Comparison of ENCODE assay signal across 10 cellular contexts in the genomic region with DNA sequence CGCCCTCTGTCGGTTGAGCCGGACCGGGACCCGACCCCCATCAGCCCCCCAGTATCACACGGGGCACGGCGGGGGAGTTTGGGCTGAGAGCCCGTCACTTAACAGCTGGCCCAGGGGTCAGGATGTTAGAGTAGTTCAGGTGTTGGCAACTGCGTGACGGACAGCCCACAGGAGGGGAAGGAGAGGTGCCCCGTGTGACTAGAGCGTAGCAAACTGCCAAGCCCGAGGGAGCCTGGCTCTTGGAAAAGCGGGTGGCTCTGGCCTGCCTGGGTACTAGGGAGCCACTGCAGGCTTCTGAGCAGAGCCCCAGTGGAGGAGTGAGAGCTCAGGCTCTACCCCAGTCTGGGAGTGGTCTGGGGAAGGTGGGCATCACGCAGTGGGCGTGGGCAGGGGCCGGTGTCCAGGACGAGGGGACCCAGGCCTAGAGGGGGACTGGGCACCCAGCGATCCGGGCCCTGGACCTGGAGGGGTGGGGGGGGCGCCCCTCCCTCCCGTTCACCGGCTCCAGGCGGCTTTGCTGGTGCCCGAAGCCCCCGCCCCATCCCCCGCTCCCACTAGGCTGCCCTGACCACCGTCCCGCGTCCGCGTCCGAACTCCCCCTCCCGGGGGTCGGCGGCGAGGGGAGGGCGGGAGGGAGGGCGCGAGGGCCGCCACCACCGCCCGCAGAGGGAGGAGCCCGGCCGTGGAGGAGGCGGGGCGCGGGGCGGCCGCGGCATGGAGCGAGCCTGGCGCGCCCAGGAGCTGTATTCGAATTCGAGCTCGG. TPM values are rescaled to one million over a fixed set of nuclear protein-coding genes. Genes with fewer than 3 reads are reported as not detected.
DNase-seq lines count a peak whose midpoint lies in the region; ATAC-seq and TF ChIP-seq lines count a peak whose summit lies in the region.
"Had no signal": no experiment of that assay in that cellular context is flagged by ENCODE, and none has a peak within 500 bp of the region (broad histone marks: within the 10 kb centered on the region; RNA-seq: fewer than 3 reads in every experiment).

No MANE protein-coding gene starts in this region.

- peaks cover 5% of the 10 kb centered on the region for H3K27me3 ChIP-seq in endodermal cell (ENCODE audit: control insufficient read depth, insufficient read depth, low read length, poor library complexity, severe bottlenecking)
- H3K27me3 ChIP-seq in lower lobe of right lung (ENCODE audit: low read depth), result no peaks in the 10 kb centered on the region
- no peaks in the 10 kb centered on the region for H3K27me3 ChIP-seq in aorta (ENCODE audit: control insufficient read depth in 1 of 2, insufficient read depth in 2 of 2, low read length in 1 of 2)

- H3K27me3 Mint-ChIP-seq in activated naive CD4-positive, alpha-beta T cell treated with anti-CD3 and anti-CD28 coated beads, Interleukin-2, amount 10 ng/mL, durations not matched to agents 7 days and 5 days, result peaks cover 12% of the 10 kb centered on the region
- H3K27me3 Mint-ChIP-seq in endodermal cell (ENCODE audit: insufficient read depth), result peaks cover 14% of the 10 kb centered on the region
- H3K27me3 Mint-ChIP-seq in stimulated activated naive B cell treated with anti-CD40 and anti-IgM and Interleukin-4, amounts not matched to agents 10 μg/mL and 1 μg/mL and 100 μg/mL, for 72 hours, result peaks cover 7 to 19% of the 10 kb centered on the region in 2 donors

- no peak overlapping the region for H3K9ac ChIP-seq in endodermal cell (ENCODE audit: extremely low read depth, low read length, poor library complexity, severe bottlenecking)

- H3K27ac Mint-ChIP-seq in activated naive CD4-positive, alpha-beta T cell treated with anti-CD3 and anti-CD28 coated beads, Interleukin-2, amount 10 ng/mL, durations not matched to agents 7 days and 5 days, result no peak overlapping the region
- H3K27ac Mint-ChIP-seq in activated naive CD4-positive, alpha-beta T cell treated with anti-CD3 and anti-CD28 coated beads, Interleukin-2, amount 50 U/mL, for 72 hours, result no peak overlapping the region
- H3K27ac Mint-ChIP-seq in endodermal cell, result no peak overlapping the region
- H3K27ac Mint-ChIP-seq in stimulated activated naive B cell treated with anti-CD40 and anti-IgM and Interleukin-4, amounts not matched to agents 10 μg/mL and 1 μg/mL and 100 μg/mL, for 72 hours, result no peak overlapping the region

- H3K9me3 ChIP-seq in endodermal cell (ENCODE audit: control insufficient read depth, low read length), result no peaks in the 10 kb centered on the region
- no peaks in the 10 kb centered on the region for H3K9me3 ChIP-seq in lower lobe of right lung
- no peaks in the 10 kb centered on the region for H3K9me3 ChIP-seq in aorta (ENCODE audit: control insufficient read depth, low read length)
- H3K9me3 ChIP-seq: thoracic aorta had no signal

- 12 to 66% methylated on average over 6 to 45 of the region's 58 CpGs for WGBS in endodermal cell (ENCODE audit: insufficient coverage in 1 of 2, insufficient read length in 1 of 2), 2 experiments
- WGBS in aorta, 2 donors, result 1 to 10% methylated on average over 20 to 56 of the region's 58 CpGs

- CTCF ChIA-PET in activated naive CD4-positive, alpha-beta T cell treated with anti-CD3 and anti-CD28 coated beads, Interleukin-2, amount 10 ng/mL, durations not matched to agents 7 days and 5 days (lab: Charles Lee), result no interaction called here

- intact Hi-C loops in lower lobe of right lung (cut with DNase I) (no loop called here), aorta (cut with DNase I) (no loop called here)

- TF ChIP-seq CTCF in endodermal cell (conservative IDR thresholded peaks at IDR 0.05) (peak; percentile 90), lower lobe of right lung (IDR thresholded peaks at IDR 0.05) (peak; percentile 35)

- no peaks in the 10 kb centered on the region for H3K9me3 Mint-ChIP-seq in activated naive CD4-positive, alpha-beta T cell treated with anti-CD3 and anti-CD28 coated beads, Interleukin-2, amount 10 ng/mL, durations not matched to agents 7 days and 5 days
- peaks cover 0 to 3% of the 10 kb centered on the region in 2 donors for H3K9me3 Mint-ChIP-seq in activated naive CD4-positive, alpha-beta T cell treated with anti-CD3 and anti-CD28 coated beads, Interleukin-2, amount 50 U/mL, for 72 hours
- H3K9me3 Mint-ChIP-seq in endodermal cell, result no peaks in the 10 kb centered on the region
- peaks cover 2 to 3% of the 10 kb centered on the region in 2 donors for H3K9me3 Mint-ChIP-seq in stimulated activated naive B cell treated with anti-CD40 and anti-IgM and Interleukin-4, amounts not matched to agents 10 μg/mL and 1 μg/mL and 100 μg/mL, for 72 hours

- no peaks in the 10 kb centered on the region for H3K36me3 Mint-ChIP-seq in activated naive CD4-positive, alpha-beta T cell treated with anti-CD3 and anti-CD28 coated beads, Interleukin-2, amount 10 ng/mL, durations not matched to agents 7 days and 5 days
- no peaks in the 10 kb centered on the region for H3K36me3 Mint-ChIP-seq in activated naive CD4-positive, alpha-beta T cell treated with anti-CD3 and anti-CD28 coated beads, Interleukin-2, amount 50 U/mL, for 72 hours
- no peaks in the 10 kb centered on the region for H3K36me3 Mint-ChIP-seq in endodermal cell (ENCODE audit: low read depth)
- no peaks in the 10 kb centered on the region for H3K36me3 Mint-ChIP-seq in stimulated activated naive B cell treated with anti-CD40 and anti-IgM and Interleukin-4, amounts not matched to agents 10 μg/mL and 1 μg/mL and 100 μg/mL, for 72 hours

- no peak for ATAC-seq in activated naive CD4-positive, alpha-beta T cell treated with anti-CD3 and anti-CD28 coated beads, Interleukin-2, amount 50 U/mL, for 72 hours
- ATAC-seq in lower lobe of right lung, result peak; percentile 60 to 64
- ATAC-seq in aorta (ENCODE audit: low FRiP score), result peak; percentile 30
- ATAC-seq in stimulated activated naive B cell treated with anti-CD40 and anti-IgM and Interleukin-4, amounts not matched to agents 10 μg/mL and 1 μg/mL and 100 μg/mL, for 72 hours (replicated peaks), result no peak
- no peak for ATAC-seq in GM19455 (IDR thresholded peaks at IDR 0.05; ENCODE audit: unreplicated experiment)

- peak; percentile 15 for DNase-seq in activated naive CD4-positive, alpha-beta T cell treated with anti-CD3 and anti-CD28 coated beads, Interleukin-2, amount 10 ng/mL, durations not matched to agents 7 days and 5 days
- DNase-seq in activated naive CD4-positive, alpha-beta T cell treated with anti-CD3 and anti-CD28 coated beads, Interleukin-2, amount 50 U/mL, for 72 hours (ENCODE audit: low spot score in 2 of 2), result no peak
- DNase-seq in endodermal cell (peak; percentile 80), lower lobe of right lung (peak; percentile 41), aorta (peak; percentile 44 to 76), Kasumi-1 (lab: John Stamatoyannopoulos, UW) (no peak)
- no peak for DNase-seq in stimulated activated naive B cell treated with anti-CD40 and anti-IgM and Interleukin-4, amounts not matched to agents 10 μg/mL and 1 μg/mL and 100 μg/mL, for 72 hours
- DNase-seq: activated CD4-positive, alpha-beta T cell treated with anti-CD3 and anti-CD28 coated beads for 1 hour had no signal

- H3K27ac ChIP-seq in endodermal cell (ENCODE audit: low read depth, low read length), result no peak overlapping the region
- H3K27ac ChIP-seq in lower lobe of right lung, result no peak overlapping the region
- no peak overlapping the region for H3K27ac ChIP-seq in aorta (ENCODE audit: low read depth in 1 of 2, low read length in 2 of 2)
- H3K27ac ChIP-seq: thoracic aorta had no signal

- no peaks in the 10 kb centered on the region for H3K4me1 ChIP-seq in endodermal cell (ENCODE audit: control insufficient read depth, insufficient read depth, low read length)
- peaks cover 71% of the 10 kb centered on the region for H3K4me1 ChIP-seq in lower lobe of right lung
- no peaks in the 10 kb centered on the region for H3K4me1 ChIP-seq in aorta (ENCODE audit: control insufficient read depth in 1 of 2, insufficient read depth in 2 of 2, low read length in 2 of 2)

- H3K4me1 Mint-ChIP-seq in activated naive CD4-positive, alpha-beta T cell treated with anti-CD3 and anti-CD28 coated beads, Interleukin-2, amount 10 ng/mL, durations not matched to agents 7 days and 5 days, result peaks cover 9% of the 10 kb centered on the region
- peaks cover 4% of the 10 kb centered on the region for H3K4me1 Mint-ChIP-seq in endodermal cell
- H3K4me1 Mint-ChIP-seq in stimulated activated naive B cell treated with anti-CD40 and anti-IgM and Interleukin-4, amounts not matched to agents 10 μg/mL and 1 μg/mL and 100 μg/mL, for 72 hours, result peaks cover 0 to 4% of the 10 kb centered on the region in 2 donors

- H3K4me3 ChIP-seq in endodermal cell (ENCODE audit: low read length) (peak overlapping the region; percentile 56), lower lobe of right lung (peak overlapping the region; percentile 43), aorta (ENCODE audit: low read length in 2 of 2) (peak overlapping the region in 1 of 2 donors; percentile 8)
- H3K4me3 ChIP-seq: thoracic aorta had no signal

- H3K4me3 Mint-ChIP-seq in activated naive CD4-positive, alpha-beta T cell treated with anti-CD3 and anti-CD28 coated beads, Interleukin-2, amount 10 ng/mL, durations not matched to agents 7 days and 5 days, result no peak overlapping the region
- peak overlapping the region; percentile 61 for H3K4me3 Mint-ChIP-seq in endodermal cell
- H3K4me3 Mint-ChIP-seq in stimulated activated naive B cell treated with anti-CD40 and anti-IgM and Interleukin-4, amounts not matched to agents 10 μg/mL and 1 μg/mL and 100 μg/mL, for 72 hours, result no peak overlapping the region

- no peaks in the 10 kb centered on the region for H3K36me3 ChIP-seq in endodermal cell (ENCODE audit: control insufficient read depth, insufficient read depth, low read length)
- H3K36me3 ChIP-seq in lower lobe of right lung, result peaks cover 9% of the 10 kb centered on the region
- H3K36me3 ChIP-seq in aorta (ENCODE audit: control insufficient read depth in 1 of 2, insufficient read depth in 2 of 2, low read length in 1 of 2), result no peaks in the 10 kb centered on the region
- H3K36me3 ChIP-seq: thoracic aorta had no signal

RNA-seq across cellular contexts. Expression of a gene that starts 24.4 kb away (rescaled TPM):
- total RNA-seq in activated naive CD4-positive, alpha-beta T cell treated with anti-CD3 and anti-CD28 coated beads, Interleukin-2, amount 50 U/mL, for 72 hours, result under 1 TPM in 1 of 2 donors, not detected in 1; 0.66 TPM
- total RNA-seq in endodermal cell (10 to 100 TPM in 1 of 2 donors, 1 to 10 TPM in 1; 9.4 to 11.1 TPM), lower lobe of right lung (50.6 TPM), aorta (10 to 100 TPM; 48.6 to 62.9 TPM)
- polyA plus RNA-seq in endodermal cell (2013, experiment 1 of 2), result 9.9 TPM
- 9.9 TPM for polyA plus RNA-seq in endodermal cell (2013, experiment 2 of 2)
- 1 to 10 TPM in 1 of 2 donors, under 1 TPM in 1; 0.63 to 3.2 TPM for polyA plus RNA-seq in aorta

RNA-seq across cellular contexts. Expression of a gene that starts 41.0 kb away (rescaled TPM):
- total RNA-seq in activated naive CD4-positive, alpha-beta T cell treated with anti-CD3 and anti-CD28 coated beads, Interleukin-2, amount 50 U/mL, for 72 hours, result not detected
- total RNA-seq in endodermal cell (under 1 TPM in 1 of 2 donors, not detected in 1; 0.18 TPM), lower lobe of right lung (0.62 TPM), aorta (1 to 10 TPM; 1.6 to 1.8 TPM)
- 0.71 TPM for polyA plus RNA-seq in endodermal cell (2013, experiment 1 of 2)
- not detected for polyA plus RNA-seq in endodermal cell (2013, experiment 2 of 2)
- polyA plus RNA-seq in aorta, result not detected
- total RNA-seq: thoracic aorta had no signal

Comparison
In these comparisons a context has a peak if more than half of its experiments do, and no peak if none do; other contexts are left out.
1. DNase-seq: peak in activated naive CD4-positive, alpha-beta T cell treated with anti-CD3 and anti-CD28 coated beads, Interleukin-2, amount 10 ng/mL, durations not matched to agents 7 days and 5 days (single experiment), endodermal cell (single experiment), lower lobe of right lung (single experiment) and aorta (2 of 2); none in activated naive CD4-positive, alpha-beta T cell treated with anti-CD3 and anti-CD28 coated beads, Interleukin-2, amount 50 U/mL, for 72 hours (0 of 2), Kasumi-1 (0 of 2) and stimulated activated naive B cell treated with anti-CD40 and anti-IgM and Interleukin-4, amounts not matched to agents 10 μg/mL and 1 μg/mL and 100 μg/mL, for 72 hours (single experiment).
2. ATAC-seq: peak in lower lobe of right lung (2 of 2) and aorta (single experiment); none in activated naive CD4-positive, alpha-beta T cell treated with anti-CD3 and anti-CD28 coated beads, Interleukin-2, amount 50 U/mL, for 72 hours (0 of 2), stimulated activated naive B cell treated with anti-CD40 and anti-IgM and Interleukin-4, amounts not matched to agents 10 μg/mL and 1 μg/mL and 100 μg/mL, for 72 hours (0 of 2) and GM19455 (single experiment).
3. RNA of a gene that starts 24.4 kb away (total RNA-seq): 48.6 to 62.9 TPM in aorta, 50.6 TPM in lower lobe of right lung (single experiment) and 9.4 to 11.1 TPM in endodermal cell; 0.66 TPM in activated naive CD4-positive, alpha-beta T cell treated with anti-CD3 and anti-CD28 coated beads, Interleukin-2, amount 50 U/mL, for 72 hours; every median in the first group is over 4 times any median in the second.